Comparison of ENCODE assay signal across 9 cellular contexts in genomic region chr22:50563410-50564160, GRCh38. TPM values are rescaled to one million over a fixed set of nuclear protein-coding genes. Genes with fewer than 3 reads are reported as not detected.
A peak's percentile ranks its signal among the peaks of the same experiment; 100 is the strongest.
DNase-seq lines count a peak whose midpoint lies in the region; ATAC-seq and TF ChIP-seq lines count a peak whose summit lies in the region.
"Had no signal": no experiment of that assay in that cellular context is flagged by ENCODE, and none has a peak within 500 bp of the region (broad histone marks: within the 10 kb centered on the region; RNA-seq: fewer than 3 reads in every experiment).

No MANE protein-coding gene starts in this region.

- H3K9ac ChIP-seq in NT2/D1 (ENCODE audit: insufficient read length, low read depth) (peak overlapping the region; percentile 59), endodermal cell (ENCODE audit: extremely low read depth, low read length, poor library complexity, severe bottlenecking) (peak overlapping the region; percentile 41)

- no peak for TF ChIP-seq CTCF in endodermal cell (conservative IDR thresholded peaks at IDR 0.05)

- H3K4me1 Mint-ChIP-seq in CD4-positive, CD25-positive, alpha-beta regulatory T cell = peaks cover 0 to 23% (median 15%) of the 10 kb centered on the region in 4 donors
- peaks cover 9% of the 10 kb centered on the region for H3K4me1 Mint-ChIP-seq in endodermal cell
- H3K4me1 Mint-ChIP-seq in natural killer cell treated with Interleukin-12 subunit alpha and Interleukin-12 subunit beta and Interleukin-15 and Interleukin-18, amount 100 ng/mL, for 72 hours (ENCODE audit: low read depth in 2 of 2) = peaks cover 23 to 28% of the 10 kb centered on the region in 2 donors

- ATAC-seq in CD4-positive, CD25-positive, alpha-beta regulatory T cell (ENCODE audit: low read depth in 2 of 2) = no peak
- ATAC-seq in natural killer cell treated with Interleukin-12 subunit alpha and Interleukin-12 subunit beta and Interleukin-15 and Interleukin-18, amount 100 ng/mL, for 72 hours = no peak

- H3K36me3 Mint-ChIP-seq in CD4-positive, CD25-positive, alpha-beta regulatory T cell = peaks cover 3% of the 10 kb centered on the region
- peaks cover 10% of the 10 kb centered on the region for H3K36me3 Mint-ChIP-seq in endodermal cell (ENCODE audit: low read depth)
- no peaks in the 10 kb centered on the region for H3K36me3 Mint-ChIP-seq in natural killer cell treated with Interleukin-12 subunit alpha and Interleukin-12 subunit beta and Interleukin-15 and Interleukin-18, amount 100 ng/mL, for 72 hours

- peak overlapping the region; percentile 92 to 95 (median 94) for H3K4me3 Mint-ChIP-seq in CD4-positive, CD25-positive, alpha-beta regulatory T cell
- peak overlapping the region; percentile 86 for H3K4me3 Mint-ChIP-seq in endodermal cell
- peak overlapping the region; percentile 92 for H3K4me3 Mint-ChIP-seq in natural killer cell treated with Interleukin-12 subunit alpha and Interleukin-12 subunit beta and Interleukin-15 and Interleukin-18, amount 100 ng/mL, for 72 hours

- H3K9me3 ChIP-seq in CD4-positive, CD25-positive, alpha-beta regulatory T cell (ENCODE audit: control insufficient read depth in 2 of 2, low read length in 2 of 2) = no peaks in the 10 kb centered on the region
- H3K9me3 ChIP-seq in NT2/D1 (ENCODE audit: insufficient read depth, low read length) = no peaks in the 10 kb centered on the region
- H3K9me3 ChIP-seq in endodermal cell (ENCODE audit: control insufficient read depth, low read length) = no peaks in the 10 kb centered on the region

- WGBS in endodermal cell (ENCODE audit: insufficient coverage in 1 of 2, insufficient read length in 1 of 2), 2 experiments = 21 to 52% methylated on average over 7 to 17 of the region's 17 CpGs

- peak overlapping the region; percentile 88 to 94 (median 90) for H3K27ac Mint-ChIP-seq in CD4-positive, CD25-positive, alpha-beta regulatory T cell
- peak overlapping the region; percentile 65 for H3K27ac Mint-ChIP-seq in endodermal cell
- H3K27ac Mint-ChIP-seq in natural killer cell treated with Interleukin-12 subunit alpha and Interleukin-12 subunit beta and Interleukin-15 and Interleukin-18, amount 100 ng/mL, for 72 hours = peak overlapping the region; percentile 61 to 83

- peaks cover 2% of the 10 kb centered on the region for H3K36me3 ChIP-seq in CD4-positive, CD25-positive, alpha-beta regulatory T cell (ENCODE audit: control insufficient read depth, insufficient read depth, low read length)
- H3K36me3 ChIP-seq in NT2/D1 (ENCODE audit: insufficient read depth, insufficient read length, low read length) = peaks cover 9% of the 10 kb centered on the region
- H3K36me3 ChIP-seq in endodermal cell (ENCODE audit: control insufficient read depth, insufficient read depth, low read length) = peaks cover 10% of the 10 kb centered on the region

- peak overlapping the region; percentile 55 for H3K27ac ChIP-seq in CD4-positive, CD25-positive, alpha-beta regulatory T cell (ENCODE audit: insufficient read depth, low read length, poor library complexity, severe bottlenecking)
- no peak overlapping the region for H3K27ac ChIP-seq in endodermal cell (ENCODE audit: low read depth, low read length)

- peak overlapping the region; percentile 69 for H3K4me3 ChIP-seq in CD4-positive, CD25-positive, alpha-beta regulatory T cell (ENCODE audit: low read depth, low read length)
- H3K4me3 ChIP-seq in NT2/D1 (ENCODE audit: insufficient read length, low read depth) (peak overlapping the region; percentile 46), endodermal cell (ENCODE audit: low read length) (peak overlapping the region; percentile 93)

- no peaks in the 10 kb centered on the region for H3K27me3 ChIP-seq in CD4-positive, CD25-positive, alpha-beta regulatory T cell (ENCODE audit: control insufficient read depth, insufficient read depth, low read length)
- H3K27me3 ChIP-seq in NT2/D1 (ENCODE audit: insufficient read depth, insufficient read length) = peaks cover 23% of the 10 kb centered on the region
- H3K27me3 ChIP-seq in endodermal cell (ENCODE audit: control insufficient read depth, insufficient read depth, low read length, poor library complexity, severe bottlenecking) = peaks cover 30% of the 10 kb centered on the region

- H3K27me3 Mint-ChIP-seq in CD4-positive, CD25-positive, alpha-beta regulatory T cell = peaks cover 20% of the 10 kb centered on the region
- peaks cover 51% of the 10 kb centered on the region for H3K27me3 Mint-ChIP-seq in endodermal cell (ENCODE audit: insufficient read depth)
- H3K27me3 Mint-ChIP-seq in natural killer cell treated with Interleukin-12 subunit alpha and Interleukin-12 subunit beta and Interleukin-15 and Interleukin-18, amount 100 ng/mL, for 72 hours = no peaks in the 10 kb centered on the region

- H3K9me3 Mint-ChIP-seq in CD4-positive, CD25-positive, alpha-beta regulatory T cell = peaks cover 0 to 2% (median 0%) of the 10 kb centered on the region in 7 donors
- H3K9me3 Mint-ChIP-seq in endodermal cell = no peaks in the 10 kb centered on the region
- H3K9me3 Mint-ChIP-seq in natural killer cell treated with Interleukin-12 subunit alpha and Interleukin-12 subunit beta and Interleukin-15 and Interleukin-18, amount 100 ng/mL, for 72 hours = no peaks in the 10 kb centered on the region

- no peak for DNase-seq in CD4-positive, CD25-positive, alpha-beta regulatory T cell
- no peak for DNase-seq in NT2/D1 (ENCODE audit: low read depth, low spot score)
- DNase-seq in endodermal cell = no peak
- no peak for DNase-seq in natural killer cell treated with Interleukin-12 subunit alpha and Interleukin-12 subunit beta and Interleukin-15 and Interleukin-18, amount 100 ng/mL, for 72 hours (ENCODE audit: low spot score)
- DNase-seq in hepatic stellate cell (ENCODE audit: low spot score) = no peak
- DNase-seq in NCI-H69 (lab: John Stamatoyannopoulos, UW) = no peak
- no peak for DNase-seq in middle frontal gyrus (ENCODE audit: extremely low spot score, low spot score)
- DNase-seq in ecto neural progenitor cell (ENCODE audit: low spot score) = no peak

- peaks cover 10% of the 10 kb centered on the region for H3K4me1 ChIP-seq in CD4-positive, CD25-positive, alpha-beta regulatory T cell (ENCODE audit: control insufficient read depth, insufficient read depth, low read length, poor library complexity, severe bottlenecking)
- H3K4me1 ChIP-seq in NT2/D1 (ENCODE audit: insufficient read depth, insufficient read length) = peaks cover 3% of the 10 kb centered on the region
- no peaks in the 10 kb centered on the region for H3K4me1 ChIP-seq in endodermal cell (ENCODE audit: control insufficient read depth, insufficient read depth, low read length)

RNA-seq across cellular contexts. Expression of gene SYCE3, which starts 0.9 kb away (rescaled TPM):
- not detected for total RNA-seq in CD4-positive, CD25-positive, alpha-beta regulatory T cell
- polyA plus RNA-seq in CD4-positive, CD25-positive, alpha-beta regulatory T cell = not detected
- under 1 TPM; 0.70 to 0.91 TPM for total RNA-seq in endodermal cell
- polyA plus RNA-seq in endodermal cell (2013, experiment 1 of 2) = not detected
- polyA plus RNA-seq in endodermal cell (2013, experiment 2 of 2) = 0.83 TPM
- total RNA-seq in natural killer cell treated with Interleukin-12 subunit alpha and Interleukin-12 subunit beta and Interleukin-15 and Interleukin-18, amount 100 ng/mL, for 72 hours = not detected
- total RNA-seq: myocyte had no signal

RNA-seq across cellular contexts. Expression of gene CPT1B, which starts 14.6 kb away (rescaled TPM):
- 71.8 TPM for total RNA-seq in CD4-positive, CD25-positive, alpha-beta regulatory T cell
- under 1 TPM in 3 of 4 donors, not detected in 1; 0.25 to 0.76 (median 0.27) TPM for polyA plus RNA-seq in CD4-positive, CD25-positive, alpha-beta regulatory T cell
- 100 to 1,000 TPM in 1 of 2 donors, 10 to 100 TPM in 1; 83.5 to 105 TPM for total RNA-seq in endodermal cell
- polyA plus RNA-seq in endodermal cell (2013, experiment 1 of 2) = 58.2 TPM
- polyA plus RNA-seq in endodermal cell (2013, experiment 2 of 2) = 46.6 TPM
- total RNA-seq in natural killer cell treated with Interleukin-12 subunit alpha and Interleukin-12 subunit beta and Interleukin-15 and Interleukin-18, amount 100 ng/mL, for 72 hours = 100 to 1,000 TPM in 1 of 2 donors, 10 to 100 TPM in 1; 40.3 to 102 TPM

RNA-seq across cellular contexts. Expression of gene KLHDC7B, which starts 17.9 kb away (rescaled TPM):
- total RNA-seq in CD4-positive, CD25-positive, alpha-beta regulatory T cell = 5.9 TPM
- 10 to 100 TPM in 1 of 4 donors, 1 to 10 TPM in 3; 5.6 to 11.7 (median 8.4) TPM for polyA plus RNA-seq in CD4-positive, CD25-positive, alpha-beta regulatory T cell
- not detected for total RNA-seq in endodermal cell
- polyA plus RNA-seq in endodermal cell (2013, experiment 1 of 2) = not detected
- polyA plus RNA-seq in endodermal cell (2013, experiment 2 of 2) = not detected
- total RNA-seq in natural killer cell treated with Interleukin-12 subunit alpha and Interleukin-12 subunit beta and Interleukin-15 and Interleukin-18, amount 100 ng/mL, for 72 hours = 10 to 100 TPM in 1 of 2 donors, 1 to 10 TPM in 1; 6.5 to 15.2 TPM
- total RNA-seq: myocyte had no signal

RNA-seq across cellular contexts. Expression of gene CHKB, which starts 19.1 kb away (rescaled TPM):
- total RNA-seq in CD4-positive, CD25-positive, alpha-beta regulatory T cell = 162 TPM
- polyA plus RNA-seq in CD4-positive, CD25-positive, alpha-beta regulatory T cell = 10 to 100 TPM; 39.8 to 51.7 (median 43.4) TPM
- total RNA-seq in endodermal cell = 100 to 1,000 TPM; 108 TPM
- polyA plus RNA-seq in endodermal cell (2013, experiment 1 of 2) = 78.8 TPM
- polyA plus RNA-seq in endodermal cell (2013, experiment 2 of 2) = 76.5 TPM
- total RNA-seq in natural killer cell treated with Interleukin-12 subunit alpha and Interleukin-12 subunit beta and Interleukin-15 and Interleukin-18, amount 100 ng/mL, for 72 hours = 100 to 1,000 TPM; 120 to 130 TPM

RNA-seq across cellular contexts. Expression of gene TYMP, which starts 33.8 kb away (rescaled TPM):
- 46.9 TPM for total RNA-seq in CD4-positive, CD25-positive, alpha-beta regulatory T cell
- 10 to 100 TPM; 29.2 to 65.2 (median 44.4) TPM for polyA plus RNA-seq in CD4-positive, CD25-positive, alpha-beta regulatory T cell
- 1 to 10 TPM; 1.2 to 2.1 TPM for total RNA-seq in endodermal cell
- polyA plus RNA-seq in endodermal cell (2013, experiment 1 of 2) = 1.3 TPM
- 1.2 TPM for polyA plus RNA-seq in endodermal cell (2013, experiment 2 of 2)
- total RNA-seq in natural killer cell treated with Interleukin-12 subunit alpha and Interleukin-12 subunit beta and Interleukin-15 and Interleukin-18, amount 100 ng/mL, for 72 hours = 100 to 1,000 TPM; 164 to 234 TPM
